In the genomic region with DNA sequence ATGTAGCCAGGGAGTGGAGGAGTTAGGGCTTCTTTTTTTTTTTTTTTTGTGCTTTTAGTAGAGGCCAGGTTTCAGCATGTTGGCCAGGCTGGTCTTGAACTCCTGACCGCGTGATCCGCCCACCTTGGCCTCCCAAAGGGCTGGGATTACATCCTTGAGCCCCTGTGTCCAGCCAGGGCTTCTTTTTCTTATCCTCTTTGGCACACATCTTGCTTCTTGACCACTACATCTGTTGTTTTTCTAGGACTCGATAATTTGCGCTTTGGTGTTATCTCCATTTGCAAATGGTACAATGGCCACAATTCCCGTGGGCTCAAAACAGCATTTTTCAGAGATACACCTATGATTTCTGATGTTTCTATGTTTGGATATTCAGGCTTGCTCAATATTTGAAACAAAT, we compare ENCODE assay signal across 1 cellular context.
TF ChIP-seq lines count a peak whose summit lies in the region.

No MANE protein-coding gene starts in this region.

TF ChIP-seq in GM23338, 12 proteins besides CTCF, POLR2A, EP300 and RAD21 (continued from another document):
- TF ChIP-seq, protein P1, sequence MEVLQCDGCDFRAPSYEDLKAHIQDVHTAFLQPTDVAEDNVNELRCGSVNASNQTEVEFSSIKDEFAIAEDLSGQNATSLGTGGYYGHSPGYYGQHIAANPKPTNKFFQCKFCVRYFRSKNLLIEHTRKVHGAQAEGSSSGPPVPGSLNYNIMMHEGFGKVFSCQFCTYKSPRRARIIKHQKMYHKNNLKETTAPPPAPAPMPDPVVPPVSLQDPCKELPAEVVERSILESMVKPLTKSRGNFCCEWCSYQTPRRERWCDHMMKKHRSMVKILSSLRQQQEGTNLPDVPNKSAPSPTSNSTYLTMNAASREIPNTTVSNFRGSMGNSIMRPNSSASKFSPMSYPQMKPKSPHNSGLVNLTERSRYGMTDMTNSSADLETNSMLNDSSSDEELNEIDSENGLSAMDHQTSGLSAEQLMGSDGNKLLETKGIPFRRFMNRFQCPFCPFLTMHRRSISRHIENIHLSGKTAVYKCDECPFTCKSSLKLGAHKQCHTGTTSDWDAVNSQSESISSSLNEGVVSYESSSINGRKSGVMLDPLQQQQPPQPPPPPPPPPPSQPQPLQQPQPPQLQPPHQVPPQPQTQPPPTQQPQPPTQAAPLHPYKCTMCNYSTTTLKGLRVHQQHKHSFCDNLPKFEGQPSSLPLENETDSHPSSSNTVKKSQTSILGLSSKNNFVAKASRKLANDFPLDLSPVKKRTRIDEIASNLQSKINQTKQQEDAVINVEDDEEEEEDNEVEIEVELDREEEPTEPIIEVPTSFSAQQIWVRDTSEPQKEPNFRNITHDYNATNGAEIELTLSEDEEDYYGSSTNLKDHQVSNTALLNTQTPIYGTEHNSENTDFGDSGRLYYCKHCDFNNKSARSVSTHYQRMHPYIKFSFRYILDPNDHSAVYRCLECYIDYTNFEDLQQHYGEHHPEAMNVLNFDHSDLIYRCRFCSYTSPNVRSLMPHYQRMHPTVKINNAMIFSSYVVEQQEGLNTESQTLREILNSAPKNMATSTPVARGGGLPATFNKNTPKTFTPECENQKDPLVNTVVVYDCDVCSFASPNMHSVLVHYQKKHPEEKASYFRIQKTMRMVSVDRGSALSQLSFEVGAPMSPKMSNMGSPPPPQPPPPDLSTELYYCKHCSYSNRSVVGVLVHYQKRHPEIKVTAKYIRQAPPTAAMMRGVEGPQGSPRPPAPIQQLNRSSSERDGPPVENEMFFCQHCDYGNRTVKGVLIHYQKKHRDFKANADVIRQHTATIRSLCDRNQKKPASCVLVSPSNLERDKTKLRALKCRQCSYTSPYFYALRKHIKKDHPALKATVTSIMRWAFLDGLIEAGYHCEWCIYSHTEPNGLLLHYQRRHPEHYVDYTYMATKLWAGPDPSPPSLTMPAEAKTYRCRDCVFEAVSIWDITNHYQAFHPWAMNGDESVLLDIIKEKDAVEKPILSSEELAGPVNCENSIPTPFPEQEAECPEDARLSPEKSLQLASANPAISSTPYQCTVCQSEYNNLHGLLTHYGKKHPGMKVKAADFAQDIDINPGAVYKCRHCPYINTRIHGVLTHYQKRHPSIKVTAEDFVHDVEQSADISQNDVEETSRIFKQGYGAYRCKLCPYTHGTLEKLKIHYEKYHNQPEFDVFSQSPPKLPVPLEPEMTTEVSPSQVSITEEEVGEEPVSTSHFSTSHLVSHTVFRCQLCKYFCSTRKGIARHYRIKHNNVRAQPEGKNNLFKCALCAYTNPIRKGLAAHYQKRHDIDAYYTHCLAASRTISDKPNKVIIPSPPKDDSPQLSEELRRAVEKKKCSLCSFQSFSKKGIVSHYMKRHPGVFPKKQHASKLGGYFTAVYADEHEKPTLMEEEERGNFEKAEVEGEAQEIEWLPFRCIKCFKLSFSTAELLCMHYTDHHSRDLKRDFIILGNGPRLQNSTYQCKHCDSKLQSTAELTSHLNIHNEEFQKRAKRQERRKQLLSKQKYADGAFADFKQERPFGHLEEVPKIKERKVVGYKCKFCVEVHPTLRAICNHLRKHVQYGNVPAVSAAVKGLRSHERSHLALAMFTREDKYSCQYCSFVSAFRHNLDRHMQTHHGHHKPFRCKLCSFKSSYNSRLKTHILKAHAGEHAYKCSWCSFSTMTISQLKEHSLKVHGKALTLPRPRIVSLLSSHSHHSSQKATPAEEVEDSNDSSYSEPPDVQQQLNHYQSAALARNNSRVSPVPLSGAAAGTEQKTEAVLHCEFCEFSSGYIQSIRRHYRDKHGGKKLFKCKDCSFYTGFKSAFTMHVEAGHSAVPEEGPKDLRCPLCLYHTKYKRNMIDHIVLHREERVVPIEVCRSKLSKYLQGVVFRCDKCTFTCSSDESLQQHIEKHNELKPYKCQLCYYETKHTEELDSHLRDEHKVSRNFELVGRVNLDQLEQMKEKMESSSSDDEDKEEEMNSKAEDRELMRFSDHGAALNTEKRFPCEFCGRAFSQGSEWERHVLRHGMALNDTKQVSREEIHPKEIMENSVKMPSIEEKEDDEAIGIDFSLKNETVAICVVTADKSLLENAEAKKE (CRISPR knock-in tag; IDR thresholded peaks at IDR 0.05), result no peak
- no peak for TF ChIP-seq JUNB (IDR thresholded peaks at IDR 0.05; ENCODE audit: unreplicated experiment)
- no peak for TF ChIP-seq EZH2 (IDR thresholded peaks at IDR 0.05; ENCODE audit: low read depth, unreplicated experiment)
